Comparison of ENCODE assay signal across 28 cellular contexts in the genomic region with DNA sequence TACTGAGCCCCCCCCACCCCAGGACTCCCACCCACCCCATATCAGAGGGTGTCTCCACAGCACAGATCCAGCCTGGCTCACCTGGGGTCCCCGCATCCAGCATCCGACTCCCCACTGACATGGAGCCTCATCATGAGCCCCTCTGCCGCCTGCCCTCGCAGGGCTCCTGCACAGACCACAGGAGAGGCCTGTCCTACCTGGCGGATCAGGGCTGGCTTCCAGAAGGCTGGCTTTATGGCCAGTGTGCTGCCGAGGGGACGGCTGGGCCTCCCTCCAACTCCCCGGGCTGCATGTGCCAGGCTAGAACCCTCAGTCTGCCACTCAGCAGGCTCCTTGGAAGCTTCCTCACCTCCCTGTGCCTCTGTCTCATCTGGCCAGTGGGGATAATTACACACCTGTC.
DNase-seq lines count a peak whose midpoint lies in the region; ATAC-seq, FAIRE-seq and TF ChIP-seq lines count a peak whose summit lies in the region.
"Had no signal": no experiment of that assay in that cellular context is flagged by ENCODE, and none has a peak within 500 bp of the region (broad histone marks: within the 10 kb centered on the region; RNA-seq: fewer than 3 reads in every experiment).

No MANE protein-coding gene starts in this region.

- H2BK120ac ChIP-seq in IMR-90 (ENCODE audit: low read depth, low read length) (no peak overlapping the region), neuronal stem cell (ENCODE audit: low read depth, low read length) (no peak overlapping the region)

- no peak overlapping the region for H3K4ac ChIP-seq in IMR-90 (ENCODE audit: low read depth, low read length)
- H3K4ac ChIP-seq in neuronal stem cell (ENCODE audit: low read length) = no peak overlapping the region

- DNase-seq in IMR-90 (no peak), neuronal stem cell (ENCODE audit: low spot score) (no peak), head of caudate nucleus (no peak), T1000 (lab: John Stamatoyannopoulos, UW) (no peak), frontal cortex (ENCODE audit: low spot score in 2 of 2) (no peak)
- no peak for DNase-seq in effector memory CD8-positive, alpha-beta T cell
- DNase-seq: ACHN; activated CD4-positive, alpha-beta T cell treated with anti-CD3 and anti-CD28 coated beads for 36 hours; activated effector memory CD4-positive, alpha-beta T cell treated with Interleukin-2 at 50 U/mL for 16 hours; activated naive CD8-positive, alpha-beta T cell treated with anti-CD3 and anti-CD28 coated beads for 36 hours; activated T-cell treated with anti-CD3 and anti-CD28 coated beads for 4 hours; effector CD8-positive, alpha-beta T cell; erythroblast; foreskin fibroblast; naive B cell; NCI-H2081; NCI-H774; occipital lobe; small intestine; stimulated activated CD8-positive, alpha-beta memory T cell treated with anti-CD3 and anti-CD28 coated beads, Interleukin-4, amount 100 ng/mL, for 48 hours; T-helper 17 cell had no signal

- dilution Hi-C loops in IMR-90 (cut with HindIII; ENCODE audit: low sequenced_read_pairs, unreplicated experiment) = no loop called here

- peaks cover 8 to 30% of the 10 kb centered on the region in 2 donors for H3K4me1 Mint-ChIP-seq in effector memory CD8-positive, alpha-beta T cell (ENCODE audit: low read depth in 2 of 2)
- H3K4me1 Mint-ChIP-seq: activated CD4-positive, alpha-beta T cell treated with anti-CD3 and anti-CD28 coated beads for 36 hours; activated naive CD8-positive, alpha-beta T cell treated with anti-CD3 and anti-CD28 coated beads for 36 hours had no signal

- no peak for FAIRE-seq in frontal cortex (lab: Jason Lieb, UNC)
- FAIRE-seq: G401.6, H1, small intestine had no signal

- H4K5ac ChIP-seq in IMR-90 (ENCODE audit: low read depth, low read length) = no peak overlapping the region

- peaks cover 74% of the 10 kb centered on the region for H3K36me3 ChIP-seq in BLaER1
- H3K36me3 ChIP-seq in IMR-90 (ENCODE audit: control insufficient read depth, insufficient read depth, low read length) = peaks cover 28% of the 10 kb centered on the region; the same call in 1 of the 2 replicates
- peaks cover 16 to 20% of the 10 kb centered on the region in 2 donors for H3K36me3 ChIP-seq in neuronal stem cell (replicated peaks in 1 of 2; ENCODE audit: control insufficient read depth in 2 of 2, insufficient read depth in 2 of 2, low read length in 2 of 2)

- intact Hi-C loops in IMR-90 (cut with micrococcal nuclease) (no loop called here), head of caudate nucleus (cut with DNase I) (no loop called here)

- no peak for TF ChIP-seq CTCF in IMR-90 (conservative IDR thresholded peaks at IDR 0.05; ENCODE audit: low read depth, low read length)

- H3K4me2 ChIP-seq in BLaER1 = 0 out of 2 replicates have a peak overlapping the region, but pooled peaks have one; percentile 19
- H3K4me2 ChIP-seq in IMR-90 (ENCODE audit: low read depth, low read length) = no peak overlapping the region
- H3K4me2 ChIP-seq in neuronal stem cell (ENCODE audit: insufficient read depth, low read length, poor library complexity, severe bottlenecking) = no peak overlapping the region
- H3K4me2 ChIP-seq: SK-N-SH had no signal

- H3K23ac ChIP-seq in IMR-90 (ENCODE audit: low read depth, low read length) (no peak overlapping the region), neuronal stem cell (ENCODE audit: low read depth, low read length, poor library complexity) (peak overlapping the region; percentile 55)

- no peak overlapping the region for H3K18ac ChIP-seq in IMR-90 (ENCODE audit: low read depth, low read length)
- H3K18ac ChIP-seq in neuronal stem cell (ENCODE audit: low read length) = peak overlapping the region; percentile 57

- WGBS in IMR-90 (ENCODE audit: extremely low coverage in 2 of 2, insufficient read length in 1 of 2), 2 experiments = 80% methylated on average over 5 of the region's 8 CpGs; no CpG with 5 or more reads in 1 of the 2 experiments
- no CpG with 5 or more reads among the region's 8 CpGs for WGBS in neuronal stem cell (ENCODE audit: extremely low coverage in 2 of 2, insufficient read length in 2 of 2, insufficient replicate concordance in 1 of 2), 2 donors

- H3K79me1 ChIP-seq in IMR-90 (ENCODE audit: low read depth in 1 of 2, low read length in 2 of 2) (peaks cover 25 to 89% of the 10 kb centered on the region in 2 experiments), neuronal stem cell (ENCODE audit: low read depth, low read length) (peaks cover 25% of the 10 kb centered on the region)

- H2BK12ac ChIP-seq in neuronal stem cell (ENCODE audit: low read length) = no peak overlapping the region

- H3K9me3 ChIP-seq in BLaER1 (no peaks in the 10 kb centered on the region), IMR-90 (ENCODE audit: control insufficient read depth, insufficient read depth, low read length) (no peaks in the 10 kb centered on the region), neuronal stem cell (replicated peaks in 1 of 2; ENCODE audit: control insufficient read depth in 2 of 2, insufficient read depth in 1 of 2, low read depth in 1 of 2, low read length in 2 of 2) (peaks cover 2 to 5% of the 10 kb centered on the region in 2 donors)
- H3K9me3 ChIP-seq: SK-N-SH, tibial nerve had no signal

- POLR2A ChIA-PET in IMR-90 (lab: Charles Lee; ENCODE audit: unreplicated experiment) = no interaction called here

- no peak overlapping the region for H2BK5ac ChIP-seq in IMR-90 (ENCODE audit: low read depth, low read length, poor library complexity, severe bottlenecking)
- H2BK5ac ChIP-seq in neuronal stem cell (ENCODE audit: low read length) = peak overlapping the region; percentile 66

- 0 out of 2 replicates have a peak overlapping the region, but pooled peaks have one; percentile 39 for H2AK5ac ChIP-seq in IMR-90 (ENCODE audit: low read depth, low read length)
- H2AK5ac ChIP-seq in neuronal stem cell (ENCODE audit: low read depth, low read length) = no peak overlapping the region

- H3K14ac ChIP-seq in IMR-90 (replicated peaks; ENCODE audit: low read depth, low read length) (no peak overlapping the region), neuronal stem cell (ENCODE audit: low read length) (no peak overlapping the region)

- in situ Hi-C loops in IMR-90 (cut with MboI; ENCODE audit: low sequenced_read_pairs) = no loop called here

- no peak overlapping the region for H3K4me3 Mint-ChIP-seq in effector memory CD8-positive, alpha-beta T cell
- H3K4me3 Mint-ChIP-seq: activated CD4-positive, alpha-beta T cell treated with anti-CD3 and anti-CD28 coated beads for 36 hours; activated naive CD8-positive, alpha-beta T cell treated with anti-CD3 and anti-CD28 coated beads for 36 hours; T-helper 17 cell had no signal

- no peak overlapping the region for H4K91ac ChIP-seq in IMR-90 (ENCODE audit: insufficient read depth, low read depth, low read length)
- no peak overlapping the region for H4K91ac ChIP-seq in neuronal stem cell (ENCODE audit: low read depth, low read length, poor library complexity)

- H4K20me1 ChIP-seq in BLaER1 = peaks cover 79% of the 10 kb centered on the region
- peaks cover 11% of the 10 kb centered on the region for H4K20me1 ChIP-seq in IMR-90 (ENCODE audit: insufficient read depth, low read length)

- no peak overlapping the region for H3K9ac ChIP-seq in BLaER1
- H3K9ac ChIP-seq in IMR-90 (ENCODE audit: low read depth, low read length) = no peak overlapping the region
- H3K9ac ChIP-seq in neuronal stem cell (ENCODE audit: low read depth, low read length, poor library complexity) = no peak overlapping the region
- H3K9ac ChIP-seq: SK-N-SH had no signal

- H3K9me1 ChIP-seq in IMR-90 (ENCODE audit: insufficient read depth, low read length) = peaks cover 9% of the 10 kb centered on the region

- H3K27me3 ChIP-seq in BLaER1 (no peaks in the 10 kb centered on the region), IMR-90 (ENCODE audit: control insufficient read depth, insufficient read depth, low read length) (no peaks in the 10 kb centered on the region), neuronal stem cell (ENCODE audit: control insufficient read depth in 3 of 3, insufficient read depth in 3 of 3, low read depth in 1 of 3, low read length in 3 of 3) (no peaks in the 10 kb centered on the region)
- H3K27me3 ChIP-seq: tibial nerve had no signal

- no peak overlapping the region; the same call in 2 of the 3 replicates for H2BK15ac ChIP-seq in IMR-90 (ENCODE audit: low read depth, low read length)
- H2BK15ac ChIP-seq in neuronal stem cell (ENCODE audit: low read length) = no peak overlapping the region

- H3K27me3 Mint-ChIP-seq in effector memory CD8-positive, alpha-beta T cell = no peaks in the 10 kb centered on the region
- H3K27me3 Mint-ChIP-seq: activated CD4-positive, alpha-beta T cell treated with anti-CD3 and anti-CD28 coated beads for 36 hours; activated naive CD8-positive, alpha-beta T cell treated with anti-CD3 and anti-CD28 coated beads for 36 hours; naive B cell; T-helper 17 cell had no signal

- H2AFZ ChIP-seq in IMR-90 (replicated peaks; ENCODE audit: low read length, poor library complexity) = no peak overlapping the region
- no peak overlapping the region for H2AFZ ChIP-seq in neuronal stem cell (ENCODE audit: low read length)

- TF ChIP-seq RAD21 in IMR-90 (IDR thresholded peaks at IDR 0.05; ENCODE audit: low read length) = no peak

- H3K4me3 ChIP-seq in BLaER1 = no peak overlapping the region
- no peak overlapping the region for H3K4me3 ChIP-seq in IMR-90 (ENCODE audit: insufficient read depth, low read depth, low read length)
- no peak overlapping the region for H3K4me3 ChIP-seq in neuronal stem cell (ENCODE audit: low read length in 2 of 2)
- H3K4me3 ChIP-seq: tibial nerve had no signal

- ATAC-seq in IMR-90 (ENCODE audit: low read depth) (no peak), GM18505 (IDR thresholded peaks at IDR 0.05; ENCODE audit: unreplicated experiment) (no peak)
- no peak for ATAC-seq in effector memory CD8-positive, alpha-beta T cell (replicated peaks)
- ATAC-seq: activated CD4-positive, alpha-beta T cell treated with anti-CD3 and anti-CD28 coated beads for 36 hours; left lobe of liver; T-helper 17 cell had no signal

- H3K36me3 Mint-ChIP-seq in effector memory CD8-positive, alpha-beta T cell (ENCODE audit: insufficient read depth) = peaks cover 18% of the 10 kb centered on the region

- no peak overlapping the region for H2BK20ac ChIP-seq in IMR-90 (ENCODE audit: low read depth, low read length)

- peak overlapping the region; percentile 26 to 28 for H3K27ac Mint-ChIP-seq in effector memory CD8-positive, alpha-beta T cell
- H3K27ac Mint-ChIP-seq: activated CD4-positive, alpha-beta T cell treated with anti-CD3 and anti-CD28 coated beads for 36 hours; activated naive CD8-positive, alpha-beta T cell treated with anti-CD3 and anti-CD28 coated beads for 36 hours had no signal

- H3K56ac ChIP-seq in IMR-90 (ENCODE audit: extremely low read depth, insufficient read depth, low read length) = no peak overlapping the region

- CTCF ChIA-PET in IMR-90 (lab: Yijun Ruan, JAX) = no interaction called here

- H4K8ac ChIP-seq in IMR-90 (ENCODE audit: low read depth in 2 of 2, low read length in 2 of 2) (no peak overlapping the region), neuronal stem cell (ENCODE audit: low read depth, low read length) (no peak overlapping the region)

- no peaks in the 10 kb centered on the region for H3K9me3 Mint-ChIP-seq in effector memory CD8-positive, alpha-beta T cell
- H3K9me3 Mint-ChIP-seq: activated naive CD8-positive, alpha-beta T cell treated with anti-CD3 and anti-CD28 coated beads for 36 hours; naive B cell had no signal

- H2AK9ac ChIP-seq in IMR-90 (replicated peaks; ENCODE audit: low read depth, low read length, poor library complexity) = no peak overlapping the region

- TF ChIP-seq POLR2A in IMR-90 (IDR thresholded peaks at IDR 0.05; ENCODE audit: low read depth, low read length) (no peak), GM18505 (IDR thresholded peaks at IDR 0.05; ENCODE audit: borderline replicate concordance, extremely low read depth, insufficient read depth, insufficient read length) (no peak)

- H3K27ac ChIP-seq in BLaER1 (no peak overlapping the region), IMR-90 (ENCODE audit: insufficient read depth, low read length) (no peak overlapping the region), neuronal stem cell (replicated peaks; ENCODE audit: low read length) (no peak overlapping the region)

- H3K4me1 ChIP-seq in BLaER1 (peaks cover 67% of the 10 kb centered on the region), IMR-90 (ENCODE audit: control insufficient read depth, insufficient read depth, low read length) (peaks cover 29% of the 10 kb centered on the region), neuronal stem cell (ENCODE audit: control insufficient read depth in 2 of 2, insufficient read depth in 1 of 2, low read depth in 1 of 2, low read length in 2 of 2) (peaks cover 16% of the 10 kb centered on the region in 2 donors)

- BruUV-seq in IMR-90 (replicated peaks; lab: Mats Ljungman, UMichigan) = no TSS peak
